In genomic region chr1:84773933-84774497, GRCh38 we compare ENCODE assay signal across 17 cellular contexts.
DNase-seq lines count a peak whose midpoint lies in the region; ATAC-seq, FAIRE-seq and TF ChIP-seq lines count a peak whose summit lies in the region.
"Had no signal": no experiment of that assay in that cellular context is flagged by ENCODE, and none has a peak within 500 bp of the region (broad histone marks: within the 10 kb centered on the region; RNA-seq: fewer than 3 reads in every experiment).

No MANE protein-coding gene starts in this region.

- FAIRE-seq in K562 (lab: Jason Lieb, UNC) (no peak), keratinocyte (lab: Jason Lieb, UNC) (no peak)
- FAIRE-seq: A549, GM19239, HTR-8/SVneo had no signal

- TF ChIP-seq EP300 in K562 (IDR thresholded peaks at IDR 0.05; ENCODE audit: low read length): no peak

- no peak for TF ChIP-seq RAD21 in K562 (CRISPR knock-in tag; conservative IDR thresholded peaks at IDR 0.05 in 1 of 2, IDR thresholded peaks at IDR 0.05 in 1 of 2)

- in situ Hi-C loops in K562 (cut with MboI): loop anchor here (25.0 kb wide), 1 partner anchor 637 kb away; the partner anchor contains the start of gene PRKACB

- intact Hi-C loops in K562 (cut with micrococcal nuclease): loop anchor here (5.0 to 10.0 kb wide), 4 partner anchors 163 to 842 kb away; no protein-coding TSS in a partner anchor

- H3K27ac ChIP-seq in C4-2B (peak overlapping the region; percentile 90), K562 (ENCODE audit: extremely low read depth, low read depth, low read length) (no peak overlapping the region), keratinocyte (ENCODE audit: control insufficient read depth, insufficient read depth, low read length) (no peak overlapping the region)
- H3K27ac ChIP-seq: A549, HL-60 had no signal

- no peak overlapping the region for H3K4me3 Mint-ChIP-seq in progenitor cell of endocrine pancreas (ENCODE audit: low read depth)

- dilution Hi-C loops in keratinocyte (cut with MboI; ENCODE audit: extremely low pct_ligation_motif_present, low sequenced_read_pairs): no loop called here

- POLR2A ChIA-PET in K562 (lab: Yijun Ruan, JAX): no interaction called here

- H3K9me1 ChIP-seq in K562 (ENCODE audit: control insufficient read depth, insufficient read depth, low read length) (no peaks in the 10 kb centered on the region), keratinocyte (ENCODE audit: control insufficient read depth, extremely low read depth, insufficient read depth, low read length) (no peaks in the 10 kb centered on the region)

- no peaks in the 10 kb centered on the region for H3K36me3 Mint-ChIP-seq in progenitor cell of endocrine pancreas (ENCODE audit: insufficient read depth)

- no TSS peak for BruUV-seq in K562 (replicated peaks; lab: Mats Ljungman, UMichigan)

- H3K27ac Mint-ChIP-seq in progenitor cell of endocrine pancreas: peak overlapping the region; percentile 7

- H4K20me1 ChIP-seq in K562 (replicated peaks; ENCODE audit: control insufficient read depth, insufficient read depth, low read length) (no peaks in the 10 kb centered on the region), keratinocyte (ENCODE audit: control insufficient read depth, extremely low read depth, insufficient read depth, low read length) (no peaks in the 10 kb centered on the region)

- H3K79me2 ChIP-seq in K562 (ENCODE audit: control insufficient read depth, insufficient read depth, low read length): no peaks in the 10 kb centered on the region
- H3K79me2 ChIP-seq in keratinocyte (ENCODE audit: control insufficient read depth, insufficient read depth, low read length): no peaks in the 10 kb centered on the region

- no peak for TF ChIP-seq POLR2A in K562 (conservative IDR thresholded peaks at IDR 0.05)

- DNase-seq in K562 (ENCODE audit: extremely low read depth in 1 of 4, low spot score in 3 of 4) (no peak), keratinocyte (ENCODE audit: low read depth, low spot score) (no peak), progenitor cell of endocrine pancreas (ENCODE audit: low spot score, unreplicated experiment) (no peak)
- no peak for DNase-seq in NK-92 treated with Interleukin-12 subunit alpha and Interleukin-12 subunit beta, amount 100 ng/mL, for 24 hours (lab: John Stamatoyannopoulos, UW)
- DNase-seq: H7, NCI-H1417 treated with DMSO at 0.1 percent for 48 hours, NCI-H2029, NCI-H510A treated with DMSO at 0.1 percent for 48 hours, SHP77 had no signal

- no peak overlapping the region for H3K4me3 ChIP-seq in K562
- no peak overlapping the region for H3K4me3 ChIP-seq in keratinocyte (ENCODE audit: control insufficient read depth in 2 of 3, extremely low read depth in 1 of 3, insufficient read depth in 2 of 3, low read depth in 1 of 3, low read length in 3 of 3)
- H3K4me3 ChIP-seq: A549 had no signal

- CTCF ChIA-PET in K562 (lab: Yijun Ruan, JAX; ENCODE audit: low intra/inter-chr PET ratio): no interaction called here

- H3K27me3 ChIP-seq in K562 (ENCODE audit: control insufficient read depth in 2 of 2, insufficient read depth in 2 of 2, low read length in 2 of 2): peaks cover 2 to 14% of the 10 kb centered on the region in 2 experiments; a peak in 3 of 5 replicates
- H3K27me3 ChIP-seq in keratinocyte (ENCODE audit: control insufficient read depth, extremely low read depth, insufficient read depth, low read length): no peaks in the 10 kb centered on the region

- no peaks in the 10 kb centered on the region for H3K9me3 Mint-ChIP-seq in progenitor cell of endocrine pancreas (ENCODE audit: low read depth)

- H2AFZ ChIP-seq in K562 (ENCODE audit: low read depth, low read length) (no peak overlapping the region), keratinocyte (ENCODE audit: control insufficient read depth, low read length) (no peak overlapping the region)

- no peak for TF ChIP-seq CTCF in C4-2B (conservative IDR thresholded peaks at IDR 0.05)
- no peak for TF ChIP-seq CTCF in K562 (IDR thresholded peaks at IDR 0.05 in 2 of 3, conservative IDR thresholded peaks at IDR 0.05 in 1 of 3; ENCODE audit: insufficient read depth in 2 of 3, low read depth in 1 of 3, low read length in 3 of 3)
- TF ChIP-seq CTCF in keratinocyte (optimal IDR thresholded peaks at IDR 0.05 in 1 of 3, IDR thresholded peaks at IDR 0.05 in 1 of 3, conservative IDR thresholded peaks at IDR 0.05 in 1 of 3; ENCODE audit: extremely low read depth in 1 of 3, insufficient read depth in 2 of 3, low read length in 3 of 3): no peak
- no peak for TF ChIP-seq CTCF in progenitor cell of endocrine pancreas (IDR thresholded peaks at IDR 0.05; ENCODE audit: unreplicated experiment)

- no peak overlapping the region for H3K4me2 ChIP-seq in K562 (ENCODE audit: insufficient read depth, low read length)
- H3K4me2 ChIP-seq in keratinocyte (ENCODE audit: control insufficient read depth, extremely low read depth, insufficient read depth, low read depth, low read length): peak overlapping the region; percentile 0
- H3K4me2 ChIP-seq: A549 had no signal

- ATAC-seq in K562 (no peak), HG03139 (IDR thresholded peaks at IDR 0.05; ENCODE audit: unreplicated experiment) (no peak), GM21526 (IDR thresholded peaks at IDR 0.05; ENCODE audit: low FRiP score, unreplicated experiment) (no peak), HG03342 (IDR thresholded peaks at IDR 0.05; ENCODE audit: unreplicated experiment) (no peak)
- ATAC-seq: A549 had no signal

- H3K27me3 Mint-ChIP-seq in progenitor cell of endocrine pancreas: peaks cover 16% of the 10 kb centered on the region

- H3K9me3 ChIP-seq in K562 (replicated peaks; ENCODE audit: control insufficient read depth, insufficient read depth, low read depth, low read length): no peaks in the 10 kb centered on the region
- H3K9me3 ChIP-seq in keratinocyte (ENCODE audit: control insufficient read depth, low read depth, low read length): no peaks in the 10 kb centered on the region
- H3K9me3 ChIP-seq: A549 had no signal

- 0% methylated on average over 4 of the region's 4 CpGs for WGBS in K562 (ENCODE audit: insufficient coverage, low coverage, missing lambda C conversion rate)

- no peak overlapping the region for H3K9ac ChIP-seq in K562 (ENCODE audit: insufficient read depth in 1 of 2, low read depth in 2 of 2, low read length in 2 of 2)
- H3K9ac ChIP-seq in keratinocyte (ENCODE audit: control insufficient read depth, extremely low read depth, insufficient read depth, low read length): no peak overlapping the region

- peaks cover 15% of the 10 kb centered on the region for H3K4me1 Mint-ChIP-seq in progenitor cell of endocrine pancreas (ENCODE audit: low read depth)

- H3K36me3 ChIP-seq in K562 (ENCODE audit: control insufficient read depth, insufficient read depth, low read length) (no peaks in the 10 kb centered on the region; the same call in 2 of the 3 replicates), keratinocyte (ENCODE audit: control insufficient read depth in 2 of 2, extremely low read depth in 1 of 2, insufficient read depth in 2 of 2, low read length in 2 of 2) (no peaks in the 10 kb centered on the region)

- H3K4me1 ChIP-seq in K562 (replicated peaks in 1 of 2; ENCODE audit: control insufficient read depth in 2 of 2, insufficient read depth in 2 of 2, low read length in 2 of 2): no peaks in the 10 kb centered on the region
- H3K4me1 ChIP-seq in keratinocyte (ENCODE audit: control insufficient read depth, extremely low read depth, insufficient read depth, low read length): peaks cover 20% of the 10 kb centered on the region
- H3K4me1 ChIP-seq: A549 had no signal

TF ChIP-seq in K562, 482 proteins besides CTCF, POLR2A, EP300 and RAD21:
- peak; percentile 67 for TF ChIP-seq SPI1 (IDR thresholded peaks at IDR 0.05; ENCODE audit: borderline replicate concordance, low read depth, low read length)
- TF ChIP-seq ZNF23 (CRISPR knock-in tag; IDR thresholded peaks at IDR 0.05): peak; percentile 58; the same call in 1 of the 2 replicates
- TF ChIP-seq PCBP1 (IDR thresholded peaks at IDR 0.05; ENCODE audit: low read depth, low read length, poor library complexity, severe bottlenecking): no peak
